ENCODE assay signal across 1 cellular context in genomic region chr1:47478090-47478489, GRCh38.
TF ChIP-seq lines count a peak whose summit lies in the region.

No MANE protein-coding gene starts in this region.

TF ChIP-seq in HepG2, 621 proteins besides CTCF, POLR2A, EP300 and RAD21 (continued from another document and continues in another):
- TF ChIP-seq ZNF275 (CRISPR knock-in tag; IDR thresholded peaks at IDR 0.05; ENCODE audit: borderline replicate concordance) (no peak), ZNF570 (CRISPR knock-in tag; IDR thresholded peaks at IDR 0.05; ENCODE audit: borderline replicate concordance) (no peak), ZNF205 (CRISPR knock-in tag; IDR thresholded peaks at IDR 0.05) (peak; percentile 87; the same call in 1 of the 2 replicates), RFX3 (CRISPR knock-in tag; IDR thresholded peaks at IDR 0.05) (no peak), ZNF292 (CRISPR knock-in tag; IDR thresholded peaks at IDR 0.05; ENCODE audit: borderline replicate concordance, low read depth) (no peak), ZNF207 (IDR thresholded peaks at IDR 0.05; ENCODE audit: borderline replicate concordance) (no peak), ZMYM3 (CRISPR knock-in tag; IDR thresholded peaks at IDR 0.05) (peak; percentile 71; the same call in 1 of the 2 replicates), AGO2 (optimal IDR thresholded peaks at IDR 0.05; ENCODE audit: low read depth, low read length) (no peak), ZNF790 (CRISPR knock-in tag; IDR thresholded peaks at IDR 0.05; ENCODE audit: borderline replicate concordance) (no peak), CBX1 (IDR thresholded peaks at IDR 0.05; ENCODE audit: low read depth) (no peak), ZNF225 (CRISPR knock-in tag; IDR thresholded peaks at IDR 0.05) (no peak), TCF7 (IDR thresholded peaks at IDR 0.05; ENCODE audit: low read depth) (peak; percentile 88), ZNF710 (CRISPR knock-in tag; IDR thresholded peaks at IDR 0.05; ENCODE audit: borderline replicate concordance) (peak; percentile 51; the same call in 1 of the 2 replicates), TIGD3 (CRISPR knock-in tag; IDR thresholded peaks at IDR 0.05; ENCODE audit: borderline replicate concordance) (no peak), KDM3A (CRISPR knock-in tag; IDR thresholded peaks at IDR 0.05; ENCODE audit: low read depth) (no peak), FIP1L1 (IDR thresholded peaks at IDR 0.05; ENCODE audit: borderline replicate concordance, insufficient read depth, low read depth, low read length) (no peak), SIX1 (CRISPR knock-in tag; IDR thresholded peaks at IDR 0.05; ENCODE audit: borderline replicate concordance) (peak; percentile 61; the same call in 1 of the 2 replicates), ZNF747 (CRISPR knock-in tag; IDR thresholded peaks at IDR 0.05; ENCODE audit: borderline replicate concordance) (peak; percentile 92; the same call in 1 of the 2 replicates), PHF8 (CRISPR knock-in tag; IDR thresholded peaks at IDR 0.05) (peak; percentile 28; the same call in 1 of the 2 replicates), NFKBIZ (CRISPR knock-in tag; IDR thresholded peaks at IDR 0.05) (peak; percentile 91; the same call in 1 of the 2 replicates), IKZF1 (IDR thresholded peaks at IDR 0.05) (no peak), TARDBP (CRISPR knock-in tag; IDR thresholded peaks at IDR 0.05) (peak; percentile 97), MAFF (IDR thresholded peaks at IDR 0.05; ENCODE audit: low read depth, low read length) (no peak), ZFP37 (CRISPR knock-in tag; IDR thresholded peaks at IDR 0.05; ENCODE audit: borderline replicate concordance) (no peak), TAF1 (CRISPR knock-in tag; IDR thresholded peaks at IDR 0.05) (no peak), ZNF800 (CRISPR knock-in tag; IDR thresholded peaks at IDR 0.05) (no peak), ZNF772 (CRISPR knock-in tag; IDR thresholded peaks at IDR 0.05) (peak; percentile 85; the same call in 1 of the 2 replicates), ZNF326 (CRISPR knock-in tag; IDR thresholded peaks at IDR 0.05; ENCODE audit: borderline replicate concordance) (no peak), NAIF1 (CRISPR knock-in tag; IDR thresholded peaks at IDR 0.05; ENCODE audit: borderline replicate concordance) (no peak), CSRNP2 (CRISPR knock-in tag; conservative IDR thresholded peaks at IDR 0.05; ENCODE audit: low read depth) (no peak), HNRNPH1 (optimal IDR thresholded peaks at IDR 0.05; ENCODE audit: low read depth, low read length) (no peak), ZBTB44 (CRISPR knock-in tag; IDR thresholded peaks at IDR 0.05) (no peak), SUZ12 (IDR thresholded peaks at IDR 0.05; ENCODE audit: low read depth, low read length) (no peak)
- TF ChIP-seq, protein P1, sequence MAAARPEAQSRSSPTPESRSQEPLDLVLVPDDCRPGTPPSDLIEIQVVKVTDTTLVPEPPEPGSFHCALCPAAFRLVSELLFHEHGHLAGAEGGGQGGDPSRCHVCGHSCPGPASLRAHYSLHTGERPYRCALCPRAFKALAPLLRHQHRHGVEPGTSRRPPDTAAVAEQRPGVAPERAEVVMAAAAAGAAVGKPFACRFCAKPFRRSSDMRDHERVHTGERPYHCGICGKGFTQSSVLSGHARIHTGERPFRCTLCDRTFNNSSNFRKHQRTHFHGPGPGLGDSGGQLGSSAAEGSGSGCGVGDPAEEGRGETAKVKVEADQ (CRISPR knock-in tag; IDR thresholded peaks at IDR 0.05; ENCODE audit: borderline replicate concordance): no peak; the same call in 1 of the 2 replicates
- TF ChIP-seq, protein P2, sequence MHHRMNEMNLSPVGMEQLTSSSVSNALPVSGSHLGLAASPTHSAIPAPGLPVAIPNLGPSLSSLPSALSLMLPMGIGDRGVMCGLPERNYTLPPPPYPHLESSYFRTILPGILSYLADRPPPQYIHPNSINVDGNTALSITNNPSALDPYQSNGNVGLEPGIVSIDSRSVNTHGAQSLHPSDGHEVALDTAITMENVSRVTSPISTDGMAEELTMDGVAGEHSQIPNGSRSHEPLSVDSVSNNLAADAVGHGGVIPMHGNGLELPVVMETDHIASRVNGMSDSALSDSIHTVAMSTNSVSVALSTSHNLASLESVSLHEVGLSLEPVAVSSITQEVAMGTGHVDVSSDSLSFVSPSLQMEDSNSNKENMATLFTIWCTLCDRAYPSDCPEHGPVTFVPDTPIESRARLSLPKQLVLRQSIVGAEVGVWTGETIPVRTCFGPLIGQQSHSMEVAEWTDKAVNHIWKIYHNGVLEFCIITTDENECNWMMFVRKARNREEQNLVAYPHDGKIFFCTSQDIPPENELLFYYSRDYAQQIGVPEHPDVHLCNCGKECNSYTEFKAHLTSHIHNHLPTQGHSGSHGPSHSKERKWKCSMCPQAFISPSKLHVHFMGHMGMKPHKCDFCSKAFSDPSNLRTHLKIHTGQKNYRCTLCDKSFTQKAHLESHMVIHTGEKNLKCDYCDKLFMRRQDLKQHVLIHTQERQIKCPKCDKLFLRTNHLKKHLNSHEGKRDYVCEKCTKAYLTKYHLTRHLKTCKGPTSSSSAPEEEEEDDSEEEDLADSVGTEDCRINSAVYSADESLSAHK (CRISPR knock-in tag; IDR thresholded peaks at IDR 0.05; ENCODE audit: borderline replicate concordance): peak; percentile 36; the same call in 1 of the 2 replicates
- TF ChIP-seq, protein P3, sequence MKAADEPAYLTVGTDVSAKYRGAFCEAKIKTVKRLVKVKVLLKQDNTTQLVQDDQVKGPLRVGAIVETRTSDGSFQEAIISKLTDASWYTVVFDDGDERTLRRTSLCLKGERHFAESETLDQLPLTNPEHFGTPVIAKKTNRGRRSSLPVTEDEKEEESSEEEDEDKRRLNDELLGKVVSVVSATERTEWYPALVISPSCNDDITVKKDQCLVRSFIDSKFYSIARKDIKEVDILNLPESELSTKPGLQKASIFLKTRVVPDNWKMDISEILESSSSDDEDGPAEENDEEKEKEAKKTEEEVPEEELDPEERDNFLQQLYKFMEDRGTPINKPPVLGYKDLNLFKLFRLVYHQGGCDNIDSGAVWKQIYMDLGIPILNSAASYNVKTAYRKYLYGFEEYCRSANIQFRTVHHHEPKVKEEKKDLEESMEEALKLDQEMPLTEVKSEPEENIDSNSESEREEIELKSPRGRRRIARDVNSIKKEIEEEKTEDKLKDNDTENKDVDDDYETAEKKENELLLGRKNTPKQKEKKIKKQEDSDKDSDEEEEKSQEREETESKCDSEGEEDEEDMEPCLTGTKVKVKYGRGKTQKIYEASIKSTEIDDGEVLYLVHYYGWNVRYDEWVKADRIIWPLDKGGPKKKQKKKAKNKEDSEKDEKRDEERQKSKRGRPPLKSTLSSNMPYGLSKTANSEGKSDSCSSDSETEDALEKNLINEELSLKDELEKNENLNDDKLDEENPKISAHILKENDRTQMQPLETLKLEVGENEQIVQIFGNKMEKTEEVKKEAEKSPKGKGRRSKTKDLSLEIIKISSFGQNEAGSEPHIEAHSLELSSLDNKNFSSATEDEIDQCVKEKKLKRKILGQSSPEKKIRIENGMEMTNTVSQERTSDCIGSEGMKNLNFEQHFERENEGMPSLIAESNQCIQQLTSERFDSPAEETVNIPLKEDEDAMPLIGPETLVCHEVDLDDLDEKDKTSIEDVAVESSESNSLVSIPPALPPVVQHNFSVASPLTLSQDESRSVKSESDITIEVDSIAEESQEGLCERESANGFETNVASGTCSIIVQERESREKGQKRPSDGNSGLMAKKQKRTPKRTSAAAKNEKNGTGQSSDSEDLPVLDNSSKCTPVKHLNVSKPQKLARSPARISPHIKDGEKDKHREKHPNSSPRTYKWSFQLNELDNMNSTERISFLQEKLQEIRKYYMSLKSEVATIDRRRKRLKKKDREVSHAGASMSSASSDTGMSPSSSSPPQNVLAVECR (CRISPR knock-in tag; IDR thresholded peaks at IDR 0.05; ENCODE audit: borderline replicate concordance): peak; percentile 45; the same call in 1 of the 2 replicates
- TF ChIP-seq, protein P4, sequence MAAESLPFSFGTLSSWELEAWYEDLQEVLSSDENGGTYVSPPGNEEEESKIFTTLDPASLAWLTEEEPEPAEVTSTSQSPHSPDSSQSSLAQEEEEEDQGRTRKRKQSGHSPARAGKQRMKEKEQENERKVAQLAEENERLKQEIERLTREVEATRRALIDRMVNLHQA (CRISPR knock-in tag; IDR thresholded peaks at IDR 0.05): no peak
- TF ChIP-seq, protein P5, sequence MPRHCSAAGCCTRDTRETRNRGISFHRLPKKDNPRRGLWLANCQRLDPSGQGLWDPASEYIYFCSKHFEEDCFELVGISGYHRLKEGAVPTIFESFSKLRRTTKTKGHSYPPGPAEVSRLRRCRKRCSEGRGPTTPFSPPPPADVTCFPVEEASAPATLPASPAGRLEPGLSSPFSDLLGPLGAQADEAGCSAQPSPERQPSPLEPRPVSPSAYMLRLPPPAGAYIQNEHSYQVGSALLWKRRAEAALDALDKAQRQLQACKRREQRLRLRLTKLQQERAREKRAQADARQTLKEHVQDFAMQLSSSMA (CRISPR knock-in tag; IDR thresholded peaks at IDR 0.05): no peak
- TF ChIP-seq, protein P6, sequence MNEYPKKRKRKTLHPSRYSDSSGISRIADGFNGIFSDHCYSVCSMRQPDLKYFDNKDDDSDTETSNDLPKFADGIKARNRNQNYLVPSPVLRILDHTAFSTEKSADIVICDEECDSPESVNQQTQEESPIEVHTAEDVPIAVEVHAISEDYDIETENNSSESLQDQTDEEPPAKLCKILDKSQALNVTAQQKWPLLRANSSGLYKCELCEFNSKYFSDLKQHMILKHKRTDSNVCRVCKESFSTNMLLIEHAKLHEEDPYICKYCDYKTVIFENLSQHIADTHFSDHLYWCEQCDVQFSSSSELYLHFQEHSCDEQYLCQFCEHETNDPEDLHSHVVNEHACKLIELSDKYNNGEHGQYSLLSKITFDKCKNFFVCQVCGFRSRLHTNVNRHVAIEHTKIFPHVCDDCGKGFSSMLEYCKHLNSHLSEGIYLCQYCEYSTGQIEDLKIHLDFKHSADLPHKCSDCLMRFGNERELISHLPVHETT (CRISPR knock-in tag; conservative IDR thresholded peaks at IDR 0.05): peak; percentile 67; the same call in 1 of the 2 replicates
